Comparison of ENCODE assay signal across 8 cellular contexts in the genomic region with DNA sequence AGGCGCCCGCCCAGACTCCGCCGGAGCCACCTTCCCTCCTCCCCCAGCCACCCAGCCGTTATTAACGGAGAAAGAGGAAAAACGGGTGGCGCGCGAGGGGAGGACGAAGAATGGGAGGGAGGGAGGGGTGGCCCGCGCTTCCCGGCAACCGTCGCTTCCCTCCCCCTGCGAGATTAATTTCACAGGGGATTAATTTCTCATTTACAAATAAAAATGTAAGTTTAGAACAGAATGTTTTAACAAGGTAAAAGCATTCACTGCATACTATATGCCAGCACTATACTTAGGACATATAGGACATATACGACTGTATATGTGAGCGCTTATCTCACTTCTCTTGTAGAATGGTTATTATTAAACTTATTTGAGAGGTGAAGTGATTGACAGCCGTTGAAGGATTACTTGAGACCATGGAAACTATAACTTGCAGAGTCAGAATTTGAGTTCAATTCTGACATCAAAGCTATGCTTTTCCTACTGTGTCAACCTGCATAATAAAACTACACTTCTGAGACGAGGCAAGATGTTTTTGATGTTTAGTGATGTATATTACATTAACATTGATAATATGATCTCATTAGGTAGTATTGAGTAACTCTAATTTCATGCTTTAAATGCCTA.
DNase-seq lines count a peak whose midpoint lies in the region; ATAC-seq, FAIRE-seq and TF ChIP-seq lines count a peak whose summit lies in the region.
"Not testable (repeated sequence)": the region's sequence is repeated elsewhere in the genome, so short reads cannot be mapped to it uniquely, and the experiment has no call there.

No MANE protein-coding gene starts in this region.

- not testable (repeated sequence) for H4K8ac ChIP-seq in H1 (ENCODE audit: extremely low read depth, insufficient read depth, low read length)

- POLR2A ChIA-PET in PC-3 (lab: Charles Lee; ENCODE audit: unreplicated experiment); H1 (lab: Charles Lee; ENCODE audit: partially characterized antibody): not testable (repeated sequence)

- H3K9me3 Mint-ChIP-seq in activated T-helper 1 cell treated with anti-CD3 and anti-CD28 coated beads, Interleukin-12 subunit alpha, Interleukin-12 subunit beta, Interleukin-2, Interleukin-4 antibody, amounts not matched to agents 30 ng/mL and 10 ng/mL and 1 ng/mL, durations not matched to agents 14 hours and 24 hours and 36 hours, result not testable (repeated sequence)

- H3K9ac ChIP-seq in DND-41 (ENCODE audit: low read depth, low read length) (peak overlapping the region; percentile 85), HUES64 (ENCODE audit: low read depth, low read length) (peak overlapping the region; percentile 80; the same call in 1 of the 2 replicates), PC-3 (ENCODE audit: low read length) (peak overlapping the region; percentile 73), H1 (replicated peaks in 1 of 4; ENCODE audit: extremely low read depth in 1 of 4, low read depth in 3 of 4, low read length in 3 of 4) (peak overlapping the region in 1 of 4 experiments; percentile 72; a peak in 2 of 7 replicates)

- H3K79me1 ChIP-seq in H1 (ENCODE audit: low read depth, low read length), result not testable (repeated sequence)

- H2AK5ac ChIP-seq in H1 (ENCODE audit: low read depth, low read length), result not testable (repeated sequence)

- FAIRE-seq in H1 (lab: Jason Lieb, UNC); pancreas (lab: Jason Lieb, UNC): not testable (repeated sequence)

- H3K4me1 ChIP-seq in DND-41 (ENCODE audit: insufficient read depth, low read length), result peaks cover 23% of the 10 kb centered on the region
- H3K4me1 ChIP-seq in HUES64 (ENCODE audit: insufficient read depth, low read length); PC-3 (ENCODE audit: insufficient read depth, low read length); H1 (replicated peaks in 1 of 4; ENCODE audit: control insufficient read depth in 3 of 4, insufficient read depth in 4 of 4, low read length in 3 of 4); pancreas; upper lobe of left lung: not testable (repeated sequence)

- not testable (repeated sequence) for H4K91ac ChIP-seq in H1 (replicated peaks; ENCODE audit: insufficient read length, low read length)

- H3K23ac ChIP-seq in H1 (ENCODE audit: insufficient read length), result not testable (repeated sequence)

- peak overlapping the region; percentile 68 for H3K4me3 Mint-ChIP-seq in activated T-helper 1 cell treated with anti-CD3 and anti-CD28 coated beads, Interleukin-12 subunit alpha, Interleukin-12 subunit beta, Interleukin-2, Interleukin-4 antibody, amounts not matched to agents 30 ng/mL and 10 ng/mL and 1 ng/mL, durations not matched to agents 14 hours and 24 hours and 36 hours

- H3K27me3 ChIP-seq in DND-41 (ENCODE audit: insufficient read depth, low read length, poor library complexity); HUES64 (ENCODE audit: insufficient read depth, low read length); PC-3 (ENCODE audit: low read length); H1 (replicated peaks in 1 of 4; ENCODE audit: control insufficient read depth in 3 of 4, extremely low read depth in 1 of 4, insufficient read depth in 3 of 4, low read length in 3 of 4); kidney epithelial cell (ENCODE audit: control insufficient read depth, insufficient read depth, low read length); pancreas; upper lobe of left lung: not testable (repeated sequence)

- no CpG with 5 or more reads among the region's 21 CpGs for WGBS in HUES64
- 33% methylated on average over 6 of the region's 21 CpGs; no CpG with 5 or more reads in 1 of the 2 experiments for WGBS in H1 (ENCODE audit: extremely low coverage in 1 of 2, insufficient coverage in 1 of 2, insufficient read length in 1 of 2, insufficient replicate concordance in 2 of 2, low coverage in 1 of 2, low lambda C conversion rate in 2 of 2, missing lambda C conversion rate in 1 of 2), 2 experiments
- WGBS in pancreas, 2 donors, result 1 to 2% methylated on average over 15 to 19 of the region's 21 CpGs
- WGBS in upper lobe of left lung, 2 donors, result 1 to 3% methylated on average over 19 of the region's 21 CpGs

- not testable (repeated sequence) for TF ChIP-seq POLR2A in H1 (IDR thresholded peaks at IDR 0.05; ENCODE audit: control extremely low read depth in 1 of 2, low read depth in 2 of 2, low read length in 2 of 2); upper lobe of left lung (IDR thresholded peaks at IDR 0.05)

- ATAC-seq in DND-41 (ENCODE audit: insufficient read depth, low read depth) (peak; percentile 25), PC-3 (peak; percentile 4), pancreas (peak in 2 of 4 donors; percentile 79 to 87)
- ATAC-seq in upper lobe of left lung (ENCODE audit: low FRiP score in 2 of 2), result not testable (repeated sequence)

- TSS peak; percentile 54 for BruUV-seq in PC-3 (replicated peaks; lab: Mats Ljungman, UMichigan)

- not testable (repeated sequence) for H2BK20ac ChIP-seq in H1 (ENCODE audit: low read length)

- H3K14ac ChIP-seq in H1 (ENCODE audit: insufficient read length), result not testable (repeated sequence)

- H2BK120ac ChIP-seq in H1 (replicated peaks; ENCODE audit: low read depth, low read length), result not testable (repeated sequence)

- H3K9me2 ChIP-seq in PC-3 (replicated peaks; ENCODE audit: low read length), result not testable (repeated sequence)

- H3K27ac ChIP-seq in DND-41 (ENCODE audit: low read length) (peak overlapping the region; percentile 80), pancreas (peak overlapping the region; percentile 93 to 98 (median 96)), upper lobe of left lung (peak overlapping the region; percentile 91 to 95 (median 94))
- H3K27ac ChIP-seq in HUES64 (ENCODE audit: low read depth, low read length); PC-3 (ENCODE audit: low read length); H1 (ENCODE audit: low read depth, low read length): not testable (repeated sequence)

- not testable (repeated sequence) for H3F3A ChIP-seq in PC-3 (ENCODE audit: low read length, unreplicated experiment)

- TF ChIP-seq CTCF in DND-41 (IDR thresholded peaks at IDR 0.05; ENCODE audit: borderline replicate concordance, extremely low read depth, low read length, poor library complexity, severe bottlenecking); PC-3 (conservative IDR thresholded peaks at IDR 0.05; ENCODE audit: low read depth, low read length); H1 (IDR thresholded peaks at IDR 0.05; ENCODE audit: control extremely low read depth in 1 of 3, insufficient read depth in 1 of 3, low read depth in 1 of 3, low read length in 3 of 3); kidney epithelial cell (IDR thresholded peaks at IDR 0.05; ENCODE audit: insufficient read depth, low read length, poor library complexity, severe bottlenecking); pancreas (IDR thresholded peaks at IDR 0.05); upper lobe of left lung (IDR thresholded peaks at IDR 0.05): not testable (repeated sequence)

- not testable (repeated sequence) for H3K56ac ChIP-seq in H1 (replicated peaks; ENCODE audit: insufficient read length, low read depth, low read length)

- H3K36me3 Mint-ChIP-seq in activated T-helper 1 cell treated with anti-CD3 and anti-CD28 coated beads, Interleukin-12 subunit alpha, Interleukin-12 subunit beta, Interleukin-2, Interleukin-4 antibody, amounts not matched to agents 30 ng/mL and 10 ng/mL and 1 ng/mL, durations not matched to agents 14 hours and 24 hours and 36 hours (ENCODE audit: low read depth), result not testable (repeated sequence)

- H3K4me3 ChIP-seq in DND-41 (ENCODE audit: low read depth in 1 of 2, low read length in 2 of 2) (peak overlapping the region; percentile 60 to 68; a peak in 3 of 4 replicates), HUES64 (ENCODE audit: low read length) (peak overlapping the region; percentile 84), PC-3 (ENCODE audit: low read length) (peak overlapping the region; percentile 76), H1 (ENCODE audit: extremely low read depth in 1 of 4, insufficient read depth in 2 of 4, low read depth in 3 of 4, low read length in 4 of 4) (peak overlapping the region; percentile 53 to 77 (median 68)), kidney epithelial cell (ENCODE audit: low read depth, low read length) (peak overlapping the region; percentile 63), pancreas (peak overlapping the region; percentile 80 to 94 (median 88)), upper lobe of left lung (peak overlapping the region; percentile 72 to 98 (median 81))

- TF ChIP-seq RAD21 in H1 (IDR thresholded peaks at IDR 0.05 in 1 of 2, conservative IDR thresholded peaks at IDR 0.05 in 1 of 2; ENCODE audit: low read depth in 2 of 2, low read length in 2 of 2), result not testable (repeated sequence)

- CTCF ChIA-PET in PC-3 (lab: Charles Lee); H1 (lab: Charles Lee; ENCODE audit: partially characterized antibody): not testable (repeated sequence)

- not testable (repeated sequence) for H3K18ac ChIP-seq in H1 (ENCODE audit: extremely low read depth, low read length)

- H2BK12ac ChIP-seq in H1 (ENCODE audit: low read depth, low read length), result not testable (repeated sequence)

- intact Hi-C loops in PC-3 (cut with micrococcal nuclease), result loop anchor here (2.0 kb wide), 1 partner anchor 63 kb away; no protein-coding TSS in a partner anchor
- intact Hi-C loops in activated T-helper 1 cell treated with anti-CD3 and anti-CD28 coated beads, Interleukin-12 subunit alpha, Interleukin-12 subunit beta, Interleukin-2, Interleukin-4 antibody, amounts not matched to agents 30 ng/mL and 10 ng/mL and 1 ng/mL, durations not matched to agents 14 hours and 24 hours and 36 hours (cut with micrococcal nuclease); pancreas (cut with DNase I): not testable (repeated sequence)

- not testable (repeated sequence) for TF ChIP-seq EP300 in H1 (IDR thresholded peaks at IDR 0.05; ENCODE audit: borderline replicate concordance in 1 of 2, low read depth in 2 of 2, low read length in 2 of 2); upper lobe of left lung (IDR thresholded peaks at IDR 0.05)

- H3K9me3 ChIP-seq in DND-41 (ENCODE audit: insufficient read depth, low read length, severe bottlenecking); HUES64 (ENCODE audit: insufficient read depth, low read depth, low read length); PC-3 (ENCODE audit: low read length); H1 (ENCODE audit: insufficient read depth in 2 of 2, low read depth in 1 of 2, low read length in 1 of 2); pancreas; upper lobe of left lung: not testable (repeated sequence)

- H3K23me2 ChIP-seq in H1 (ENCODE audit: low read depth, low read length), result not testable (repeated sequence)

- DNase-seq in DND-41; PC-3; activated T-helper 1 cell treated with anti-CD3 and anti-CD28 coated beads, Interleukin-12 subunit alpha, Interleukin-12 subunit beta, Interleukin-2, Interleukin-4 antibody, amounts not matched to agents 30 ng/mL and 10 ng/mL and 1 ng/mL, durations not matched to agents 14 hours and 24 hours and 36 hours (ENCODE audit: low spot score); H1 (ENCODE audit: low read depth in 1 of 2, low spot score in 2 of 2); kidney epithelial cell (ENCODE audit: low read depth); upper lobe of left lung: not testable (repeated sequence)
- peak in 2 of 6 donors; percentile 43 to 76 for DNase-seq in pancreas

- H3K36me3 ChIP-seq in DND-41 (ENCODE audit: insufficient read depth, low read length); HUES64 (ENCODE audit: insufficient read depth, low read length); PC-3 (ENCODE audit: low read depth, low read length); H1 (ENCODE audit: control insufficient read depth in 2 of 4, insufficient read depth in 4 of 4, low read length in 3 of 4); kidney epithelial cell (ENCODE audit: control insufficient read depth, insufficient read depth, low read length); pancreas; upper lobe of left lung: not testable (repeated sequence)

- not testable (repeated sequence) for H2BK5ac ChIP-seq in H1 (ENCODE audit: low read depth, low read length)

- H3K4me1 Mint-ChIP-seq in activated T-helper 1 cell treated with anti-CD3 and anti-CD28 coated beads, Interleukin-12 subunit alpha, Interleukin-12 subunit beta, Interleukin-2, Interleukin-4 antibody, amounts not matched to agents 30 ng/mL and 10 ng/mL and 1 ng/mL, durations not matched to agents 14 hours and 24 hours and 36 hours (ENCODE audit: low read depth), result not testable (repeated sequence)

- not testable (repeated sequence) for H3K27ac Mint-ChIP-seq in activated T-helper 1 cell treated with anti-CD3 and anti-CD28 coated beads, Interleukin-12 subunit alpha, Interleukin-12 subunit beta, Interleukin-2, Interleukin-4 antibody, amounts not matched to agents 30 ng/mL and 10 ng/mL and 1 ng/mL, durations not matched to agents 14 hours and 24 hours and 36 hours

- H4K5ac ChIP-seq in H1 (ENCODE audit: insufficient read length, low read depth, low read length), result not testable (repeated sequence)

- H3K4me2 ChIP-seq in DND-41 (ENCODE audit: insufficient read depth, low read length), result peak overlapping the region; percentile 55
- H3K4me2 ChIP-seq in PC-3 (ENCODE audit: low read length), result peak overlapping the region; percentile 86
- H3K4me2 ChIP-seq in H1 (ENCODE audit: insufficient read depth in 1 of 2, low read depth in 2 of 2, low read length in 2 of 2), result peak overlapping the region; percentile 45 to 60

- H2AFZ ChIP-seq in DND-41 (ENCODE audit: low read depth, low read length) (peak overlapping the region; percentile 66), PC-3 (ENCODE audit: low read length) (peak overlapping the region; percentile 81)
- not testable (repeated sequence) for H2AFZ ChIP-seq in H1 (ENCODE audit: low read length)

- H3K79me2 ChIP-seq in DND-41 (ENCODE audit: insufficient read depth, low read length) (peaks cover 18% of the 10 kb centered on the region; the same call in 1 of the 2 replicates), PC-3 (ENCODE audit: low read length) (peaks cover 18% of the 10 kb centered on the region)
- not testable (repeated sequence) for H3K79me2 ChIP-seq in H1 (ENCODE audit: control insufficient read depth in 1 of 2, insufficient read depth in 2 of 2, low read length in 2 of 2)

- H4K20me1 ChIP-seq in DND-41 (ENCODE audit: insufficient read depth, low read length); PC-3 (ENCODE audit: low read length); H1 (replicated peaks in 1 of 2; ENCODE audit: control insufficient read depth in 1 of 2, insufficient read depth in 2 of 2, low read length in 2 of 2): not testable (repeated sequence)

- peaks cover 23% of the 10 kb centered on the region for H3K27me3 Mint-ChIP-seq in activated T-helper 1 cell treated with anti-CD3 and anti-CD28 coated beads, Interleukin-12 subunit alpha, Interleukin-12 subunit beta, Interleukin-2, Interleukin-4 antibody, amounts not matched to agents 30 ng/mL and 10 ng/mL and 1 ng/mL, durations not matched to agents 14 hours and 24 hours and 36 hours (ENCODE audit: insufficient read depth)

- not testable (repeated sequence) for H3K4ac ChIP-seq in H1 (replicated peaks; ENCODE audit: insufficient read length, low read depth, low read length)

- H2BK15ac ChIP-seq in H1 (ENCODE audit: low read length), result not testable (repeated sequence)
